ENCODE assay signal across 18 cellular contexts in the genomic region with DNA sequence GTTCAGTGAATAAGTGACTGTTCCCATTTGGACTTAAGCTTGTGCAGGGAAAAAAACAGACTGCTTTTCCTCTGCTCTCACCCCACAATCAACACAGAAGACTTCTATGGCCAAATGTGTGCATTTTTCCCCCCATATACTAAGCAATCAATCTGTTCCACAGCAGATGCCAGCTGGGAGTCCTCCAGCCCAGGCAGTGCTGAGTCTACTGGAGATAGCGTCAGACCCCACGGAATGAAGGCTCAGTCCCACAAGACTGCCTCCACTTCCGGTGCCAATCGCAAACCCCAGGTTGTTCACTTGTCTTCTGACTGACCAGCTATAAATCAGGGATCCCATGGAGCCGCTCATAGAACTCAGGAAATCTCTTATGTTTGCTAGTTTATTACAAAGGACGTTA.
A peak's percentile ranks its signal among the peaks of the same experiment; 100 is the strongest.
DNase-seq lines count a peak whose midpoint lies in the region; TF ChIP-seq lines count a peak whose summit lies in the region.
"Had no signal": no experiment of that assay in that cellular context is flagged by ENCODE, and none has a peak within 500 bp of the region (broad histone marks: within the 10 kb centered on the region; RNA-seq: fewer than 3 reads in every experiment).

No MANE protein-coding gene starts in this region.

- DNase-seq in fibroblast of pulmonary artery (ENCODE audit: low read depth) (peak; percentile 17), left kidney (ENCODE audit: low read depth, low spot score) (peak; percentile 5), NCI-H2081 treated with DMSO at 0.1 percent for 48 hours (lab: John Stamatoyannopoulos, UW) (no peak), ecto neural progenitor cell (ENCODE audit: low spot score) (no peak), NCI-H2081 (lab: John Stamatoyannopoulos, UW) (no peak)
- DNase-seq: ACHN; BE2C; C1 segment of cervical spinal cord; CD4-positive, CD25-positive, alpha-beta regulatory T cell; CD8-positive, alpha-beta memory T cell; COR-L47; DMS153; DMS79; GDM1; GOT3; H7; HFFc6 had no signal

- peak overlapping the region in 1 of 5 experiments; percentile 23 for H3K4me3 Mint-ChIP-seq in brain
- H3K4me3 Mint-ChIP-seq: CD4-positive, CD25-positive, alpha-beta regulatory T cell; CD8-positive, alpha-beta memory T cell; HFFc6 had no signal

- H3K9me3 Mint-ChIP-seq in brain, result peaks cover 0 to 6% (median 0%) of the 10 kb centered on the region in 5 experiments
- H3K9me3 Mint-ChIP-seq: CD8-positive, alpha-beta memory T cell; HFFc6 had no signal

- peaks cover 3% of the 10 kb centered on the region for H3K27me3 Mint-ChIP-seq in brain

- H3K36me3 Mint-ChIP-seq in brain, result no peaks in the 10 kb centered on the region
- H3K36me3 Mint-ChIP-seq: CD4-positive, CD25-positive, alpha-beta regulatory T cell had no signal

- no peak for TF ChIP-seq CTCF in brain (conservative IDR thresholded peaks at IDR 0.05)
- no peak for TF ChIP-seq CTCF in fibroblast of pulmonary artery (IDR thresholded peaks at IDR 0.05; ENCODE audit: low read length, missing control alignments)

- H3K4me3 ChIP-seq in fibroblast of pulmonary artery (replicated peaks; ENCODE audit: low read depth, low read length), result no peak overlapping the region

- peaks cover 22% of the 10 kb centered on the region for H3K4me1 Mint-ChIP-seq in brain
- H3K4me1 Mint-ChIP-seq: CD4-positive, CD25-positive, alpha-beta regulatory T cell; CD8-positive, alpha-beta memory T cell had no signal

- peak overlapping the region in 3 of 5 experiments; percentile 21 to 31 (median 26) for H3K27ac Mint-ChIP-seq in brain
- H3K27ac Mint-ChIP-seq: CD4-positive, CD25-positive, alpha-beta regulatory T cell; CD8-positive, alpha-beta memory T cell; HFFc6 had no signal

Comparison
In these comparisons a context has a peak if more than half of its experiments do, and no peak if none do; other contexts are left out.
1. DNase-seq: peak in fibroblast of pulmonary artery (single experiment) and left kidney (single experiment); none in NCI-H2081 treated with DMSO at 0.1 percent for 48 hours (single experiment), ecto neural progenitor cell (single experiment) and NCI-H2081 (0 of 2).